In the genomic region with DNA sequence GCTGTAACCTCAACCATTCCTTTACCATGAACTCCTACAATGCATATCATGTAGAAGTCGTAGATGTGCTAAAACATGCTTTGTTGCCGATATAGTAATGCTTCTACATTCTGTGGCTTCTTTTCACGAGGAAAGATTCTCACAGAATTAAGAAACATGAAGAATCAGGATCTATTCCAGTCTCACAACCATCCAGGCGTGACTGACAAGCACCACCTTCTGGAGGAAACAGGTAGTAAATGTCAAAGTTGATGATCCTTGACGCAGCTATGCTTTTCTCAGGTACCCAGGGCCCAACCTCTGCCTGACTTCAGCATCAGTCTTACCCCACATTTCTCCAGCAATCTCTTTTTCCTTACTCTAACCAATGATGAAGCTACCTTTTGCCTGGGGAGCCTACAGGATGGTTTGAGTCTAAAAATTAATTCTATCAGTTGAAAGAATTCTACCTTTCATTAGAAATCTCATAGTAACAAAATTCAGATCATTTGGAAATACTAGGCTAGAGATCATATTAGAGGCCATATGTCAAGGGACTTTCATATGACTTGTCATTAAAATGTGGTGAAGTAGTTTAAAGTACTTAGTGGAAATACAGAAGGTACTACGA, we compare ENCODE assay signal across 9 cellular contexts.
DNase-seq lines count a peak whose midpoint lies in the region; ATAC-seq and FAIRE-seq lines count a peak whose summit lies in the region.
"Had no signal": no experiment of that assay in that cellular context is flagged by ENCODE, and none has a peak within 500 bp of the region (broad histone marks: within the 10 kb centered on the region; RNA-seq: fewer than 3 reads in every experiment).

No MANE protein-coding gene starts in this region.

- no peak overlapping the region for H2BK5ac ChIP-seq in mesenchymal stem cell (ENCODE audit: low read depth, low read length, poor library complexity, severe bottlenecking)

- POLR2A ChIA-PET in activated CD4-positive, alpha-beta T cell treated with anti-CD3 and anti-CD28 coated beads for 36 hours (lab: Charles Lee) = no interaction called here

- ATAC-seq in activated CD4-positive, alpha-beta T cell treated with anti-CD3 and anti-CD28 coated beads for 36 hours = no peak

- no peak overlapping the region for H3K14ac ChIP-seq in mesenchymal stem cell (ENCODE audit: low read length in 2 of 2)

- no peak overlapping the region for H2BK12ac ChIP-seq in mesenchymal stem cell (ENCODE audit: low read length in 2 of 2)

- peak overlapping the region; percentile 81 for H3K9ac ChIP-seq in mesenchymal stem cell (ENCODE audit: low read length)

- DNase-seq in activated CD4-positive, alpha-beta T cell treated with anti-CD3 and anti-CD28 coated beads for 36 hours = peak; percentile 8
- no peak for DNase-seq in activated CD4-positive, alpha-beta T cell treated with anti-CD3 and anti-CD28 coated beads, Interleukin-2, amount 50 U/mL, for 48 hours
- peak; percentile 48 for DNase-seq in HTR-8/SVneo (ENCODE audit: insufficient read length, low spot score)
- peak; percentile 70 for DNase-seq in astrocyte of the hippocampus (ENCODE audit: low read depth, low spot score)
- DNase-seq in mesenchymal stem cell = peak; percentile 73
- no peak for DNase-seq in substantia nigra (lab: John Stamatoyannopoulos, UW)
- DNase-seq in NOMO-1 (lab: John Stamatoyannopoulos, UW; ENCODE audit: unreplicated experiment in 2 of 2) = no peak
- no peak for DNase-seq in activated effector memory CD4-positive, alpha-beta T cell treated with Interleukin-2 at 50 U/mL for 16 hours
- DNase-seq: activated naive CD8-positive, alpha-beta T cell treated with anti-CD3 and anti-CD28 coated beads, Interleukin-2, amount 10 ng/mL, durations not matched to agents 7 days and 5 days had no signal

- H3K36me3 Mint-ChIP-seq in activated CD4-positive, alpha-beta T cell treated with anti-CD3 and anti-CD28 coated beads for 36 hours (ENCODE audit: low read depth) = no peaks in the 10 kb centered on the region
- H3K36me3 Mint-ChIP-seq: activated naive CD8-positive, alpha-beta T cell treated with anti-CD3 and anti-CD28 coated beads, Interleukin-2, amount 10 ng/mL, durations not matched to agents 7 days and 5 days had no signal

- WGBS in mesenchymal stem cell = 42% methylated on average over 3 of the region's 6 CpGs

- no peak overlapping the region for H3K4me3 Mint-ChIP-seq in activated CD4-positive, alpha-beta T cell treated with anti-CD3 and anti-CD28 coated beads for 36 hours
- H3K4me3 Mint-ChIP-seq: activated naive CD8-positive, alpha-beta T cell treated with anti-CD3 and anti-CD28 coated beads, Interleukin-2, amount 10 ng/mL, durations not matched to agents 7 days and 5 days had no signal

- FAIRE-seq in HTR-8/SVneo (lab: Jason Lieb, UNC) = no peak

- H3K27ac Mint-ChIP-seq in activated CD4-positive, alpha-beta T cell treated with anti-CD3 and anti-CD28 coated beads for 36 hours = no peak overlapping the region
- H3K27ac Mint-ChIP-seq: activated naive CD8-positive, alpha-beta T cell treated with anti-CD3 and anti-CD28 coated beads, Interleukin-2, amount 10 ng/mL, durations not matched to agents 7 days and 5 days had no signal

- H3K27ac ChIP-seq in mesenchymal stem cell (ENCODE audit: low read length, poor library complexity, severe bottlenecking) (no peak overlapping the region), substantia nigra (ENCODE audit: low read depth, low read length, poor library complexity, severe bottlenecking) (no peak overlapping the region)

- H3K79me1 ChIP-seq in mesenchymal stem cell (replicated peaks; ENCODE audit: low read length, poor library complexity, severe bottlenecking) = no peaks in the 10 kb centered on the region

- no peaks in the 10 kb centered on the region for H3K27me3 ChIP-seq in mesenchymal stem cell (ENCODE audit: control insufficient read depth in 1 of 2, insufficient read depth in 1 of 2, low read length in 2 of 2)

- no peak overlapping the region for H3K4me3 ChIP-seq in mesenchymal stem cell (ENCODE audit: insufficient read depth in 1 of 2, low read depth in 1 of 2, low read length in 2 of 2)

- no peaks in the 10 kb centered on the region for H3K4me1 ChIP-seq in mesenchymal stem cell (ENCODE audit: control insufficient read depth, insufficient read depth, low read depth, low read length)

- H3K9me3 Mint-ChIP-seq in activated CD4-positive, alpha-beta T cell treated with anti-CD3 and anti-CD28 coated beads for 36 hours (ENCODE audit: low read depth) = no peaks in the 10 kb centered on the region
- H3K9me3 Mint-ChIP-seq: activated naive CD8-positive, alpha-beta T cell treated with anti-CD3 and anti-CD28 coated beads, Interleukin-2, amount 10 ng/mL, durations not matched to agents 7 days and 5 days had no signal

- no peak overlapping the region for H2AK5ac ChIP-seq in mesenchymal stem cell (ENCODE audit: low read length, severe bottlenecking)

- intact Hi-C loops in activated CD4-positive, alpha-beta T cell treated with anti-CD3 and anti-CD28 coated beads for 36 hours (cut with DNase I, micrococcal nuclease) = loop anchor here (2.0 kb wide), 2 partner anchors 1014 to 1018 kb away; no protein-coding TSS in a partner anchor

- no peak overlapping the region for H2BK120ac ChIP-seq in mesenchymal stem cell (ENCODE audit: low read depth, low read length)

- no peak overlapping the region for H3K4ac ChIP-seq in mesenchymal stem cell (ENCODE audit: low read depth in 1 of 2, low read length in 2 of 2)

- H2AFZ ChIP-seq in mesenchymal stem cell (ENCODE audit: low read depth, low read length) = no peak overlapping the region

- no peak overlapping the region for H3K23ac ChIP-seq in mesenchymal stem cell (ENCODE audit: low read length in 2 of 2)

- H3K4me1 Mint-ChIP-seq in activated CD4-positive, alpha-beta T cell treated with anti-CD3 and anti-CD28 coated beads for 36 hours = no peaks in the 10 kb centered on the region
- H3K4me1 Mint-ChIP-seq: activated naive CD8-positive, alpha-beta T cell treated with anti-CD3 and anti-CD28 coated beads, Interleukin-2, amount 10 ng/mL, durations not matched to agents 7 days and 5 days had no signal

- H4K8ac ChIP-seq in mesenchymal stem cell (ENCODE audit: low read length) = no peak overlapping the region

- H4K91ac ChIP-seq in mesenchymal stem cell (ENCODE audit: low read length) = no peak overlapping the region

- no peak overlapping the region for H3K18ac ChIP-seq in mesenchymal stem cell (ENCODE audit: low read depth in 1 of 2, low read length in 2 of 2)

- H3K9me3 ChIP-seq in mesenchymal stem cell (ENCODE audit: control insufficient read depth, low read length) = no peaks in the 10 kb centered on the region

- H3K27me3 Mint-ChIP-seq in activated CD4-positive, alpha-beta T cell treated with anti-CD3 and anti-CD28 coated beads for 36 hours = peaks cover 4% of the 10 kb centered on the region
- H3K27me3 Mint-ChIP-seq: activated naive CD8-positive, alpha-beta T cell treated with anti-CD3 and anti-CD28 coated beads, Interleukin-2, amount 10 ng/mL, durations not matched to agents 7 days and 5 days had no signal

- no peaks in the 10 kb centered on the region for H3K36me3 ChIP-seq in mesenchymal stem cell (ENCODE audit: control insufficient read depth in 1 of 2, insufficient read depth in 2 of 2, low read depth in 1 of 2, low read length in 2 of 2)

- H3K4me2 ChIP-seq in mesenchymal stem cell (ENCODE audit: low read length, poor library complexity, severe bottlenecking) = no peak overlapping the region

- no peak overlapping the region for H2BK15ac ChIP-seq in mesenchymal stem cell (ENCODE audit: low read depth, poor library complexity, severe bottlenecking)

- CTCF ChIA-PET in activated CD4-positive, alpha-beta T cell treated with anti-CD3 and anti-CD28 coated beads for 36 hours (lab: Charles Lee) = no interaction called here

Comparison
In these comparisons a context has a peak if more than half of its experiments do, and no peak if none do; other contexts are left out.
1. DNase-seq: peak in activated CD4-positive, alpha-beta T cell treated with anti-CD3 and anti-CD28 coated beads for 36 hours (single experiment), HTR-8/SVneo (single experiment), astrocyte of the hippocampus (single experiment) and mesenchymal stem cell (single experiment); none in activated CD4-positive, alpha-beta T cell treated with anti-CD3 and anti-CD28 coated beads, Interleukin-2, amount 50 U/mL, for 48 hours (0 of 2), substantia nigra (0 of 49), NOMO-1 (0 of 2) and activated effector memory CD4-positive, alpha-beta T cell treated with Interleukin-2 at 50 U/mL for 16 hours (single experiment).